In genomic region chr1:48498096-48498791, GRCh38 we compare ENCODE assay signal across 8 cellular contexts. TPM values are rescaled to one million over a fixed set of nuclear protein-coding genes. Genes with fewer than 3 reads are reported as not detected.
DNase-seq lines count a peak whose midpoint lies in the region; ATAC-seq and TF ChIP-seq lines count a peak whose summit lies in the region.

No MANE protein-coding gene starts in this region.

- H3K27ac ChIP-seq in GM23248 (no peak overlapping the region), RWPE2 (ENCODE audit: poor library complexity, severe bottlenecking) (no peak overlapping the region), gastroesophageal sphincter (no peak overlapping the region), tibial nerve (peak overlapping the region in 1 of 4 donors; percentile 2)

- peaks cover 21% of the 10 kb centered on the region for H3K4me1 ChIP-seq in GM23248 (ENCODE audit: insufficient read depth)
- H3K4me1 ChIP-seq in Loucy (ENCODE audit: insufficient read depth, low read length, poor library complexity, severe bottlenecking), result no peaks in the 10 kb centered on the region
- H3K4me1 ChIP-seq in RWPE2 (ENCODE audit: insufficient read depth, poor library complexity, severe bottlenecking), result no peaks in the 10 kb centered on the region
- H3K4me1 ChIP-seq in gastroesophageal sphincter, result peaks cover 0 to 19% (median 0%) of the 10 kb centered on the region in 3 donors
- peaks cover 0 to 48% (median 15%) of the 10 kb centered on the region in 4 donors for H3K4me1 ChIP-seq in tibial nerve

- H3K79me2 ChIP-seq in GM23248 (ENCODE audit: insufficient read depth) (no peaks in the 10 kb centered on the region), Loucy (ENCODE audit: insufficient read depth, low read length) (no peaks in the 10 kb centered on the region)

- H3K36me3 ChIP-seq in GM23248 (ENCODE audit: low read depth) (no peaks in the 10 kb centered on the region), Loucy (ENCODE audit: insufficient read depth, low read length) (no peaks in the 10 kb centered on the region), RWPE2 (ENCODE audit: low read depth) (no peaks in the 10 kb centered on the region), gastroesophageal sphincter (no peaks in the 10 kb centered on the region), tibial nerve (no peaks in the 10 kb centered on the region)

- no peak for TF ChIP-seq EP300 in gastroesophageal sphincter (IDR thresholded peaks at IDR 0.05)
- TF ChIP-seq EP300 in tibial nerve (IDR thresholded peaks at IDR 0.05), result no peak

- TF ChIP-seq CTCF in Loucy (conservative IDR thresholded peaks at IDR 0.05; ENCODE audit: low read length) (peak; percentile 93), RWPE2 (IDR thresholded peaks at IDR 0.05; ENCODE audit: poor library complexity, severe bottlenecking) (peak; percentile 96), gastroesophageal sphincter (IDR thresholded peaks at IDR 0.05) (peak; percentile 83 to 94 (median 88)), osteocyte (IDR thresholded peaks at IDR 0.05) (peak; percentile 95), tibial nerve (IDR thresholded peaks at IDR 0.05) (peak; percentile 78 to 88 (median 84))

- H3K27me3 ChIP-seq in GM23248 (replicated peaks; ENCODE audit: insufficient read depth) (no peaks in the 10 kb centered on the region), Loucy (ENCODE audit: insufficient read depth, low read length, poor library complexity, severe bottlenecking) (no peaks in the 10 kb centered on the region), RWPE2 (ENCODE audit: insufficient read depth, poor library complexity, severe bottlenecking) (no peaks in the 10 kb centered on the region), gastroesophageal sphincter (no peaks in the 10 kb centered on the region), tibial nerve (no peaks in the 10 kb centered on the region)

- in situ Hi-C loops in GM23248 (cut with MboI), result no loop called here

- no peaks in the 10 kb centered on the region for H3K36me3 Mint-ChIP-seq in osteocyte (ENCODE audit: unreplicated experiment)

- H3K4me2 ChIP-seq in GM23248 (ENCODE audit: unreplicated experiment) (peak overlapping the region; percentile 8), Loucy (ENCODE audit: low read depth, low read length, poor library complexity, severe bottlenecking) (no peak overlapping the region)

- 24% methylated on average over 15 of the region's 15 CpGs for WGBS in GM23248 (ENCODE audit: low coverage in 1 of 2, low lambda C conversion rate in 2 of 2, missing lambda C conversion rate in 2 of 2), 2 experiments
- 26 to 29% methylated on average over 8 of the region's 15 CpGs for WGBS in gastroesophageal sphincter (ENCODE audit: low coverage in 1 of 2), 2 donors
- WGBS in tibial nerve, 2 donors, result 24 to 25% methylated on average over 15 of the region's 15 CpGs

- H3K4me1 Mint-ChIP-seq in osteocyte (ENCODE audit: unreplicated experiment), result peaks cover 28% of the 10 kb centered on the region

- H3F3A ChIP-seq in GM23248 (ENCODE audit: insufficient read depth), result peaks cover 21% of the 10 kb centered on the region
- H3F3A ChIP-seq in Loucy (ENCODE audit: low read depth), result no peaks in the 10 kb centered on the region

- no peaks in the 10 kb centered on the region for H3K9me3 Mint-ChIP-seq in osteocyte (ENCODE audit: unreplicated experiment)

- no peak overlapping the region for H3K4me3 Mint-ChIP-seq in osteocyte (ENCODE audit: unreplicated experiment)

- H4K20me1 ChIP-seq in GM23248 (ENCODE audit: insufficient read depth) (no peaks in the 10 kb centered on the region), Loucy (ENCODE audit: insufficient read depth, low read length, poor library complexity, severe bottlenecking) (no peaks in the 10 kb centered on the region)

- no peak overlapping the region for H3K4me3 ChIP-seq in GM23248
- H3K4me3 ChIP-seq in Loucy (ENCODE audit: low read length, poor library complexity, severe bottlenecking), result no peak overlapping the region
- no peak overlapping the region for H3K4me3 ChIP-seq in RWPE2 (ENCODE audit: severe bottlenecking)
- no peak overlapping the region for H3K4me3 ChIP-seq in gastroesophageal sphincter
- no peak overlapping the region for H3K4me3 ChIP-seq in tibial nerve

- no peak overlapping the region for H3K27ac Mint-ChIP-seq in osteocyte (ENCODE audit: unreplicated experiment)

- peak overlapping the region; percentile 27; the same call in 1 of the 2 replicates for H2AFZ ChIP-seq in GM23248
- H2AFZ ChIP-seq in Loucy (ENCODE audit: low read length), result no peak overlapping the region

- no peaks in the 10 kb centered on the region for H3K27me3 Mint-ChIP-seq in osteocyte (ENCODE audit: unreplicated experiment)

- ATAC-seq in RWPE2 (ENCODE audit: low read depth), result peak; percentile 73
- peak; percentile 80 for ATAC-seq in gastroesophageal sphincter

- TF ChIP-seq POLR2A in gastroesophageal sphincter (IDR thresholded peaks at IDR 0.05), result no peak
- no peak for TF ChIP-seq POLR2A in tibial nerve (IDR thresholded peaks at IDR 0.05)

- no peaks in the 10 kb centered on the region for H3K9me2 ChIP-seq in GM23248 (ENCODE audit: insufficient read depth)
- no peaks in the 10 kb centered on the region for H3K9me2 ChIP-seq in Loucy (replicated peaks; ENCODE audit: low read depth, low read length)

- DNase-seq in EL, result peak; percentile 59
- DNase-seq in GM23248, result peak; percentile 79
- DNase-seq in RWPE2 (ENCODE audit: low spot score), result no peak
- DNase-seq in activated T-helper 9 cell treated with anti-CD3 and anti-CD28 coated beads, Interleukin-2, amount 50 U/mL, for 16 hours (ENCODE audit: low read depth), result peak; percentile 51
- peak; percentile 89 for DNase-seq in osteocyte (ENCODE audit: extremely low spot score, unreplicated experiment)
- peak; percentile 78 to 93 for DNase-seq in tibial nerve (ENCODE audit: low spot score in 2 of 2)

- no peak overlapping the region for H3K9ac ChIP-seq in GM23248
- H3K9ac ChIP-seq in Loucy (ENCODE audit: low read depth, low read length, poor library complexity, severe bottlenecking), result no peak overlapping the region

- H3K9me3 ChIP-seq in GM23248 (ENCODE audit: low read depth) (no peaks in the 10 kb centered on the region), Loucy (ENCODE audit: insufficient read depth, low read depth, low read length) (no peaks in the 10 kb centered on the region), RWPE2 (ENCODE audit: severe bottlenecking) (no peaks in the 10 kb centered on the region), gastroesophageal sphincter (no peaks in the 10 kb centered on the region), tibial nerve (no peaks in the 10 kb centered on the region)

RNA-seq across cellular contexts. Expression of gene SPATA6, which starts 26.2 kb away (rescaled TPM):
- total RNA-seq in GM23248 (2014; rRNA removed; shearing (Covaris generic)), result 1.4 and 1.6 TPM in 2 replicates
- polyA plus RNA-seq in GM23248 (2016; fragmentation: Nextera tagmentation; extraction: Ambion mirVana), result 3.6 and 5.1 TPM in 2 replicates
- 10 to 100 TPM; 16.3 to 31.9 (median 16.4) TPM for total RNA-seq in gastroesophageal sphincter
- total RNA-seq in osteocyte, result 5.2 and 9.9 TPM in 2 replicates
- total RNA-seq in tibial nerve, result 10 to 100 TPM; 51.3 to 59.1 (median 57.1) TPM
